10 cellular contexts compared by ENCODE assay signal in genomic region chr1:242147096-242147976, GRCh38.
DNase-seq lines count a peak whose midpoint lies in the region; TF ChIP-seq lines count a peak whose summit lies in the region.
"Had no signal": no experiment of that assay in that cellular context is flagged by ENCODE, and none has a peak within 500 bp of the region (broad histone marks: within the 10 kb centered on the region; RNA-seq: fewer than 3 reads in every experiment).

No MANE protein-coding gene starts in this region.

- intact Hi-C loops in Calu3 (cut with micrococcal nuclease; ENCODE audit: unreplicated experiment) (loop anchor here (5.0 kb wide), 1 partner anchor 95 kb away; no protein-coding TSS in a partner anchor), ascending aorta (cut with DNase I) (no loop called here)

- H3K9ac ChIP-seq in NT2/D1 (ENCODE audit: insufficient read length, low read depth), result no peak overlapping the region

- H3K4me1 Mint-ChIP-seq in Calu3 (ENCODE audit: low read depth, unreplicated experiment) (no peaks in the 10 kb centered on the region), nephron progenitor cell (no peaks in the 10 kb centered on the region), type B pancreatic cell (ENCODE audit: unreplicated experiment) (no peaks in the 10 kb centered on the region)

- no peak overlapping the region for H3K4me3 ChIP-seq in NT2/D1 (ENCODE audit: insufficient read length, low read depth)
- no peak overlapping the region for H3K4me3 ChIP-seq in foreskin fibroblast (ENCODE audit: low read depth in 1 of 2, low read length in 2 of 2)
- no peak overlapping the region for H3K4me3 ChIP-seq in ascending aorta

- BruUV-seq in Calu3 (replicated peaks; lab: Mats Ljungman, UMichigan), result no TSS peak

- no peak overlapping the region for H3K27ac ChIP-seq in ascending aorta

- no peaks in the 10 kb centered on the region for H3K9me3 ChIP-seq in NT2/D1 (ENCODE audit: insufficient read depth, low read length)
- peaks cover 0 to 47% of the 10 kb centered on the region in 2 donors for H3K9me3 ChIP-seq in ascending aorta

- H3K9me3 Mint-ChIP-seq in Calu3 (ENCODE audit: low read depth, unreplicated experiment) (peaks cover 2% of the 10 kb centered on the region), nephron progenitor cell (peaks cover 17% of the 10 kb centered on the region), type B pancreatic cell (no peaks in the 10 kb centered on the region)

- TF ChIP-seq CTCF in Calu3 (IDR thresholded peaks at IDR 0.05; ENCODE audit: unreplicated experiment) (no peak), foreskin fibroblast (IDR thresholded peaks at IDR 0.05; ENCODE audit: low read depth, low read length) (no peak), nephron progenitor cell (IDR thresholded peaks at IDR 0.05) (no peak), type B pancreatic cell (conservative IDR thresholded peaks at IDR 0.05) (no peak), ascending aorta (IDR thresholded peaks at IDR 0.05) (no peak)

- H3K4me1 ChIP-seq in NT2/D1 (ENCODE audit: insufficient read depth, insufficient read length), result no peaks in the 10 kb centered on the region
- H3K4me1 ChIP-seq in ascending aorta, result no peaks in the 10 kb centered on the region

- DNase-seq in Calu3 (peak; percentile 10), H4 (ENCODE audit: low spot score) (peak; percentile 57), NT2/D1 (ENCODE audit: low read depth, low spot score) (peak; percentile 18), foreskin fibroblast (peak; percentile 9 to 59), nephron progenitor cell (no peak), type B pancreatic cell (ENCODE audit: extremely low spot score, unreplicated experiment) (no peak), LoVo (ENCODE audit: low spot score) (no peak), ascending aorta (ENCODE audit: low spot score in 2 of 2) (no peak)
- DNase-seq: cerebellar nuclear complex, DMS153 had no signal

- H3K27me3 ChIP-seq in NT2/D1 (ENCODE audit: insufficient read depth, insufficient read length) (no peaks in the 10 kb centered on the region), ascending aorta (no peaks in the 10 kb centered on the region)

- H3K27me3 Mint-ChIP-seq in Calu3 (ENCODE audit: unreplicated experiment), result no peaks in the 10 kb centered on the region
- peaks cover 2% of the 10 kb centered on the region for H3K27me3 Mint-ChIP-seq in nephron progenitor cell (ENCODE audit: low read depth, poor library complexity)
- H3K27me3 Mint-ChIP-seq in type B pancreatic cell, result no peaks in the 10 kb centered on the region

- H3K4me3 Mint-ChIP-seq in Calu3 (ENCODE audit: low read depth, unreplicated experiment) (peak overlapping the region; percentile 24), nephron progenitor cell (no peak overlapping the region), type B pancreatic cell (no peak overlapping the region)

- no peaks in the 10 kb centered on the region for H3K36me3 Mint-ChIP-seq in Calu3 (ENCODE audit: insufficient read depth, unreplicated experiment)
- no peaks in the 10 kb centered on the region for H3K36me3 Mint-ChIP-seq in nephron progenitor cell (ENCODE audit: low read depth)
- no peaks in the 10 kb centered on the region for H3K36me3 Mint-ChIP-seq in type B pancreatic cell

- H3K36me3 ChIP-seq in NT2/D1 (ENCODE audit: insufficient read depth, insufficient read length, low read length) (no peaks in the 10 kb centered on the region), ascending aorta (peaks cover 0 to 4% of the 10 kb centered on the region in 2 donors)

- CTCF ChIA-PET in Calu3 (lab: Charles Lee), result no interaction called here

- H3K27ac Mint-ChIP-seq in Calu3 (ENCODE audit: unreplicated experiment) (no peak overlapping the region), nephron progenitor cell (no peak overlapping the region), type B pancreatic cell (no peak overlapping the region)

Comparison
In these comparisons a context has a peak if more than half of its experiments do, and no peak if none do; other contexts are left out.
1. DNase-seq: peak in Calu3 (single experiment), H4 (single experiment), NT2/D1 (single experiment) and foreskin fibroblast (2 of 2); none in nephron progenitor cell (single experiment), type B pancreatic cell (single experiment), LoVo (single experiment) and ascending aorta (0 of 2).